In genomic region chr1:229024528-229025119, GRCh38 we compare ENCODE assay signal across 1 cellular context.
TF ChIP-seq lines count a peak whose summit lies in the region.

No MANE protein-coding gene starts in this region.

TF ChIP-seq in HepG2, 621 proteins besides CTCF, POLR2A, EP300 and RAD21 (continued from another document and continues in another):
- TF ChIP-seq ZNF687 (CRISPR knock-in tag; IDR thresholded peaks at IDR 0.05) (peak; percentile 58), ATF3 (CRISPR knock-in tag; IDR thresholded peaks at IDR 0.05) (peak; percentile 65), CREB3 (CRISPR knock-in tag; IDR thresholded peaks at IDR 0.05) (no peak), ZNF296 (CRISPR knock-in tag; conservative IDR thresholded peaks at IDR 0.05) (no peak), HIC2 (CRISPR knock-in tag; IDR thresholded peaks at IDR 0.05; ENCODE audit: low read depth) (no peak), RBM22 (optimal IDR thresholded peaks at IDR 0.05; ENCODE audit: low read length) (no peak), ZNF574 (CRISPR knock-in tag; IDR thresholded peaks at IDR 0.05) (no peak), GMEB1 (CRISPR knock-in tag; IDR thresholded peaks at IDR 0.05; ENCODE audit: borderline replicate concordance) (no peak), ZXDC (CRISPR knock-in tag; IDR thresholded peaks at IDR 0.05) (no peak), HNF1B (CRISPR knock-in tag; IDR thresholded peaks at IDR 0.05) (no peak), THAP11 (CRISPR knock-in tag; IDR thresholded peaks at IDR 0.05) (no peak), NCOR1 (IDR thresholded peaks at IDR 0.05; ENCODE audit: borderline replicate concordance, low read length) (no peak), JUND (CRISPR knock-in tag; IDR thresholded peaks at IDR 0.05) (peak; percentile 38; the same call in 1 of the 2 replicates), PRDM10 (CRISPR knock-in tag; IDR thresholded peaks at IDR 0.05; ENCODE audit: low read depth) (no peak), ZHX2 (IDR thresholded peaks at IDR 0.05; ENCODE audit: low read depth) (no peak), ZHX2 (CRISPR knock-in tag; IDR thresholded peaks at IDR 0.05; ENCODE audit: borderline replicate concordance) (no peak), SIX1 (CRISPR knock-in tag; IDR thresholded peaks at IDR 0.05; ENCODE audit: borderline replicate concordance) (no peak), GATAD2A (CRISPR knock-in tag; IDR thresholded peaks at IDR 0.05) (0 out of 2 replicates have a peak, but pooled peaks have one; percentile 24), ZNF850 (CRISPR knock-in tag; conservative IDR thresholded peaks at IDR 0.05) (no peak), MLLT10 (CRISPR knock-in tag; IDR thresholded peaks at IDR 0.05) (no peak), ZNF550 (CRISPR knock-in tag; IDR thresholded peaks at IDR 0.05; ENCODE audit: borderline replicate concordance) (no peak), GFI1 (CRISPR knock-in tag; IDR thresholded peaks at IDR 0.05; ENCODE audit: borderline replicate concordance) (no peak), ZNF549 (CRISPR knock-in tag; IDR thresholded peaks at IDR 0.05) (no peak), ZNF780A (CRISPR knock-in tag; IDR thresholded peaks at IDR 0.05) (no peak), ZSCAN29 (CRISPR knock-in tag; conservative IDR thresholded peaks at IDR 0.05) (no peak)
